Comparison of ENCODE assay signal across 8 cellular contexts in genomic region chr6:26195924-26196845, GRCh38.
DNase-seq lines count a peak whose midpoint lies in the region; ATAC-seq, FAIRE-seq and TF ChIP-seq lines count a peak whose summit lies in the region.

No MANE protein-coding gene starts in this region.

- H3K9me2 ChIP-seq in OCI-LY7 (ENCODE audit: insufficient read depth, low read length): no peaks in the 10 kb centered on the region

- H3K79me2 ChIP-seq in OCI-LY7 (ENCODE audit: insufficient read depth, low read depth, low read length): peaks cover 16% of the 10 kb centered on the region; the same call in 1 of the 2 replicates

- H3K4me3 ChIP-seq in OCI-LY7 (ENCODE audit: low read depth, low read length, poor library complexity, severe bottlenecking): peak overlapping the region; percentile 91
- H3K4me3 ChIP-seq in bronchial epithelial cell (ENCODE audit: low read depth, low read length): peak overlapping the region; percentile 84
- H3K4me3 ChIP-seq in mesodermal cell (ENCODE audit: extremely low read depth, insufficient read depth, low read length, poor library complexity, severe bottlenecking): peak overlapping the region; percentile 67
- peak overlapping the region; percentile 50 to 54 for H3K4me3 ChIP-seq in uterus

- peak overlapping the region; percentile 93 for H3K27ac ChIP-seq in OCI-LY7 (ENCODE audit: low read depth, low read length, poor library complexity, severe bottlenecking)
- peak overlapping the region; percentile 96 for H3K27ac ChIP-seq in mesodermal cell (ENCODE audit: low read depth, low read length, severe bottlenecking)
- peak overlapping the region; percentile 91 to 99 for H3K27ac ChIP-seq in uterus

- no peak for FAIRE-seq in bronchial epithelial cell (lab: Jason Lieb, UNC)

- DNase-seq in NCI-H2227 (lab: John Stamatoyannopoulos, UW; ENCODE audit: unreplicated experiment): peak; percentile 44
- DNase-seq in NCI-H2227 treated with DMSO at 0.1 percent for 48 hours (lab: John Stamatoyannopoulos, UW): no peak
- peak; percentile 87 for DNase-seq in OCI-LY7 (ENCODE audit: low spot score)
- DNase-seq in bronchial epithelial cell (ENCODE audit: low read depth): no peak
- no peak for DNase-seq in uterus
- DNase-seq in activated gamma-delta T cell treated with Interleukin-2 at 50 U/mL for 16 hours: no peak

- CTCF ChIA-PET in OCI-LY7 (lab: Charles Lee; ENCODE audit: unreplicated experiment): interaction anchor here (1.0 to 1.2 kb wide), 2 partner anchors 13 to 70 kb away, joined by 3 read pairs; no protein-coding TSS in a partner anchor

- H4K20me1 ChIP-seq in OCI-LY7 (ENCODE audit: insufficient read depth, low read length): no peaks in the 10 kb centered on the region; the same call in 1 of the 2 replicates

- ATAC-seq in HG03196 (IDR thresholded peaks at IDR 0.05; ENCODE audit: unreplicated experiment): no peak

- H3K9me3 ChIP-seq in OCI-LY7 (ENCODE audit: low read length) (no peaks in the 10 kb centered on the region), mesodermal cell (ENCODE audit: control insufficient read depth, low read length) (no peaks in the 10 kb centered on the region), uterus (no peaks in the 10 kb centered on the region)

- TF ChIP-seq CTCF in OCI-LY7 (conservative IDR thresholded peaks at IDR 0.05; ENCODE audit: low read length) (no peak), bronchial epithelial cell (IDR thresholded peaks at IDR 0.05; ENCODE audit: insufficient read depth, low read length, severe bottlenecking) (no peak), uterus (IDR thresholded peaks at IDR 0.05) (no peak)

- POLR2A ChIA-PET in OCI-LY7 (lab: Charles Lee): interaction anchor here (0.6 to 22.5 kb wide), 34 partner anchors 8 to 1676 kb away, joined by 3 to 505 read pairs (median 8); partner anchors contain the start of gene HMGN4

- 8 to 11% methylated on average over 20 to 22 of the region's 28 CpGs for WGBS in mesodermal cell (ENCODE audit: insufficient coverage in 2 of 2), 2 experiments

- H3K36me3 ChIP-seq in OCI-LY7 (ENCODE audit: insufficient read depth, low read length) (peaks cover 8% of the 10 kb centered on the region), bronchial epithelial cell (ENCODE audit: control insufficient read depth, insufficient read depth, low read length) (peaks cover 1% of the 10 kb centered on the region), mesodermal cell (ENCODE audit: control insufficient read depth, insufficient read depth, low read length) (no peaks in the 10 kb centered on the region), uterus (no peaks in the 10 kb centered on the region)

- peak overlapping the region; percentile 92 for H3K4me2 ChIP-seq in OCI-LY7 (ENCODE audit: low read length)

- no peaks in the 10 kb centered on the region for H3K27me3 ChIP-seq in bronchial epithelial cell (ENCODE audit: control insufficient read depth, insufficient read depth, low read length)
- H3K27me3 ChIP-seq in uterus: peaks cover 0 to 3% of the 10 kb centered on the region in 2 donors

- no peak overlapping the region for H2AFZ ChIP-seq in OCI-LY7 (ENCODE audit: low read length)

- intact Hi-C loops in OCI-LY7 (cut with micrococcal nuclease; ENCODE audit: unreplicated experiment) (loop anchor here (5.0 kb wide), 4 partner anchors 76 to 1696 kb away; a partner anchor contains a TSS), uterus (cut with DNase I; ENCODE audit: low total_unique reads) (loop anchor here (10.0 kb wide), 1 partner anchor 71 kb away; a partner anchor contains a TSS)

- peaks cover 31% of the 10 kb centered on the region for H3K4me1 ChIP-seq in OCI-LY7 (ENCODE audit: insufficient read depth, low read length, poor library complexity, severe bottlenecking)
- no peaks in the 10 kb centered on the region for H3K4me1 ChIP-seq in mesodermal cell (ENCODE audit: control insufficient read depth, insufficient read depth, low read length, poor library complexity, severe bottlenecking)
- peaks cover 0 to 6% of the 10 kb centered on the region in 2 donors for H3K4me1 ChIP-seq in uterus

- BruUV-seq in OCI-LY7 (replicated peaks; lab: Mats Ljungman, UMichigan): no TSS peak

- no peak for TF ChIP-seq POLR2A in uterus (IDR thresholded peaks at IDR 0.05)

Comparison
In these comparisons a context has a peak if more than half of its experiments do, and no peak if none do; other contexts are left out.
1. DNase-seq: peak in NCI-H2227 (single experiment) and OCI-LY7 (single experiment); none in NCI-H2227 treated with DMSO at 0.1 percent for 48 hours (single experiment), bronchial epithelial cell (single experiment), uterus (0 of 2) and activated gamma-delta T cell treated with Interleukin-2 at 50 U/mL for 16 hours (single experiment).
2. Peak in every context shown above with its lines, with median percentiles within 50 percentile points of each other: H3K27ac ChIP-seq and H3K4me3 ChIP-seq.